14 cellular contexts compared by ENCODE assay signal in genomic region chr4:123750044-123750443, GRCh38.
A peak's percentile ranks its signal among the peaks of the same experiment; 100 is the strongest.
DNase-seq lines count a peak whose midpoint lies in the region; ATAC-seq, FAIRE-seq and TF ChIP-seq lines count a peak whose summit lies in the region.
"Had no signal": no experiment of that assay in that cellular context is flagged by ENCODE, and none has a peak within 500 bp of the region (broad histone marks: within the 10 kb centered on the region; RNA-seq: fewer than 3 reads in every experiment).

No MANE protein-coding gene starts in this region.

- intact Hi-C loops in heart left ventricle (cut with DNase I), result no loop called here

- H2AK5ac ChIP-seq in neuronal stem cell (ENCODE audit: low read depth, low read length), result no peak overlapping the region

- H3K36me3 ChIP-seq in HEK293 (ENCODE audit: control insufficient read depth in 2 of 2, insufficient read depth in 1 of 2, low read length in 2 of 2) (no peaks in the 10 kb centered on the region), NT2/D1 (ENCODE audit: insufficient read depth, insufficient read length, low read length) (no peaks in the 10 kb centered on the region), heart left ventricle (no peaks in the 10 kb centered on the region), neuronal stem cell (replicated peaks in 1 of 2; ENCODE audit: control insufficient read depth in 2 of 2, insufficient read depth in 2 of 2, low read length in 2 of 2) (no peaks in the 10 kb centered on the region)
- H3K36me3 ChIP-seq: BLaER1 had no signal

- CTCF ChIA-PET in HEK293 (lab: Yijun Ruan, JAX), result no interaction called here

- POLR2A ChIA-PET in HEK293 (lab: Yijun Ruan, JAX), result no interaction called here

- no peak overlapping the region for H3K4ac ChIP-seq in neuronal stem cell (ENCODE audit: low read length)

- H3K27ac ChIP-seq in HEK293 (ENCODE audit: extremely low read depth, low read depth, low read length), result no peak overlapping the region
- H3K27ac ChIP-seq in heart left ventricle, result peak overlapping the region; percentile 5 to 86 (median 72)
- H3K27ac ChIP-seq in neuronal stem cell (replicated peaks; ENCODE audit: low read length), result peak overlapping the region; percentile 50
- H3K27ac ChIP-seq: BLaER1 had no signal

- TF ChIP-seq POLR2A in heart left ventricle (IDR thresholded peaks at IDR 0.05), result no peak

- no peak overlapping the region for H4K91ac ChIP-seq in neuronal stem cell (ENCODE audit: low read depth, low read length, poor library complexity)

- H3K27me3 ChIP-seq in NT2/D1 (ENCODE audit: insufficient read depth, insufficient read length) (no peaks in the 10 kb centered on the region), heart left ventricle (no peaks in the 10 kb centered on the region), neuronal stem cell (ENCODE audit: control insufficient read depth in 3 of 3, insufficient read depth in 3 of 3, low read depth in 1 of 3, low read length in 3 of 3) (no peaks in the 10 kb centered on the region)
- H3K27me3 ChIP-seq: BLaER1 had no signal

- H3K4me1 ChIP-seq in HEK293 (ENCODE audit: control insufficient read depth, insufficient read depth, low read length) (no peaks in the 10 kb centered on the region; the same call in 1 of the 2 replicates), NT2/D1 (ENCODE audit: insufficient read depth, insufficient read length) (no peaks in the 10 kb centered on the region), heart left ventricle (peaks cover 0 to 30% (median 15%) of the 10 kb centered on the region in 12 donors), neuronal stem cell (ENCODE audit: control insufficient read depth in 2 of 2, insufficient read depth in 1 of 2, low read depth in 1 of 2, low read length in 2 of 2) (peaks cover under 1 to 8% of the 10 kb centered on the region in 2 donors)
- H3K4me1 ChIP-seq: BLaER1 had no signal

- peak; percentile 57 for DNase-seq in NT2/D1 (ENCODE audit: low read depth, low spot score)
- DNase-seq in heart left ventricle, result no peak
- DNase-seq in neuronal stem cell (ENCODE audit: low spot score), result peak; percentile 46
- no peak for DNase-seq in stimulated activated CD4-positive, alpha-beta T cell treated with anti-CD3 and anti-CD28 coated beads, Interleukin-4, amount 100 ng/mL, for 24 hours
- no peak for DNase-seq in GM19240 (ENCODE audit: insufficient read length, low spot score)
- no peak for DNase-seq in frontal cortex (ENCODE audit: low spot score in 2 of 2)
- DNase-seq: activated CD4-positive, alpha-beta T cell treated with anti-CD3 and anti-CD28 coated beads for 1 hour; cortex of kidney; glutamatergic neuron; SIG-M5; stimulated activated naive CD4-positive, alpha-beta T cell had no signal

- TF ChIP-seq CTCF in HEK293 (tag by site-specific recombination; IDR thresholded peaks at IDR 0.05), result no peak
- no peak for TF ChIP-seq CTCF in heart left ventricle (IDR thresholded peaks at IDR 0.05)

- no peak overlapping the region for H3K4me3 ChIP-seq in HEK293 (ENCODE audit: low read depth, low read length)
- no peak overlapping the region for H3K4me3 ChIP-seq in NT2/D1 (ENCODE audit: insufficient read length, low read depth)
- no peak overlapping the region for H3K4me3 ChIP-seq in heart left ventricle
- no peak overlapping the region for H3K4me3 ChIP-seq in neuronal stem cell (ENCODE audit: low read length in 2 of 2)
- H3K4me3 ChIP-seq: BLaER1 had no signal

- H3K9ac ChIP-seq in NT2/D1 (ENCODE audit: insufficient read length, low read depth) (no peak overlapping the region), neuronal stem cell (ENCODE audit: low read depth, low read length, poor library complexity) (no peak overlapping the region)
- H3K9ac ChIP-seq: BLaER1 had no signal

- H3K9me3 ChIP-seq in HEK293 (ENCODE audit: control insufficient read depth, insufficient read depth, low read depth, low read length) (no peaks in the 10 kb centered on the region), NT2/D1 (ENCODE audit: insufficient read depth, low read length) (no peaks in the 10 kb centered on the region), heart left ventricle (no peaks in the 10 kb centered on the region), neuronal stem cell (replicated peaks in 1 of 2; ENCODE audit: control insufficient read depth in 2 of 2, insufficient read depth in 1 of 2, low read depth in 1 of 2, low read length in 2 of 2) (peaks cover 0 to 3% of the 10 kb centered on the region in 2 donors)
- H3K9me3 ChIP-seq: BLaER1 had no signal

- H3K79me1 ChIP-seq in neuronal stem cell (ENCODE audit: low read depth, low read length), result no peaks in the 10 kb centered on the region

- H2BK12ac ChIP-seq in neuronal stem cell (ENCODE audit: low read length), result no peak overlapping the region

- H2BK120ac ChIP-seq in neuronal stem cell (ENCODE audit: low read depth, low read length), result no peak overlapping the region

- H2BK15ac ChIP-seq in neuronal stem cell (ENCODE audit: low read length), result no peak overlapping the region

- H3K23ac ChIP-seq in neuronal stem cell (ENCODE audit: low read depth, low read length, poor library complexity), result no peak overlapping the region

- H2AFZ ChIP-seq in neuronal stem cell (ENCODE audit: low read length), result peak overlapping the region; percentile 66

- H4K8ac ChIP-seq in neuronal stem cell (ENCODE audit: low read depth, low read length), result no peak overlapping the region

- no peak for FAIRE-seq in frontal cortex (lab: Jason Lieb, UNC)

- WGBS in heart left ventricle, 4 donors, result 41 to 75% (median 59%) methylated on average over 3 of the region's 3 CpGs
- WGBS in neuronal stem cell (ENCODE audit: extremely low coverage in 2 of 2, insufficient read length in 2 of 2, insufficient replicate concordance in 1 of 2), 2 donors, result no CpG with 5 or more reads among the region's 3 CpGs

- H3K14ac ChIP-seq in neuronal stem cell (ENCODE audit: low read length), result no peak overlapping the region

- peak in 3 of 4 donors; percentile 20 to 55 (median 30) for ATAC-seq in heart left ventricle
- no peak for ATAC-seq in GM21825 (IDR thresholded peaks at IDR 0.05; ENCODE audit: unreplicated experiment)

- H3K4me2 ChIP-seq in neuronal stem cell (ENCODE audit: insufficient read depth, low read length, poor library complexity, severe bottlenecking), result no peak overlapping the region
- H3K4me2 ChIP-seq: BLaER1 had no signal

- H3K18ac ChIP-seq in neuronal stem cell (ENCODE audit: low read length), result no peak overlapping the region

- H2BK5ac ChIP-seq in neuronal stem cell (ENCODE audit: low read length), result no peak overlapping the region

TF ChIP-seq in HEK293, 187 proteins besides CTCF, POLR2A, EP300 and RAD21 (continues in another document):
- TF ChIP-seq ZNF335 (tag by site-specific recombination; conservative IDR thresholded peaks at IDR 0.05), result peak; percentile 31; the same call in 1 of the 2 replicates
- no peak for TF ChIP-seq ZNF280C (tag by site-specific recombination; IDR thresholded peaks at IDR 0.05)
- peak; percentile 44; the same call in 1 of the 2 replicates for TF ChIP-seq MZF1 (tag by site-specific recombination; IDR thresholded peaks at IDR 0.05; ENCODE audit: borderline replicate concordance)
- no peak for TF ChIP-seq ZSCAN18 (tag by site-specific recombination; IDR thresholded peaks at IDR 0.05)
- TF ChIP-seq ZIC2 (tag by site-specific recombination; IDR thresholded peaks at IDR 0.05), result peak; percentile 52; the same call in 1 of the 2 replicates
- TF ChIP-seq ZNF202 (tag by site-specific recombination; IDR thresholded peaks at IDR 0.05; ENCODE audit: borderline replicate concordance), result no peak
- no peak for TF ChIP-seq PRDM4 (tag by site-specific recombination; IDR thresholded peaks at IDR 0.05)
- TF ChIP-seq ZBTB20 (tag by site-specific recombination; IDR thresholded peaks at IDR 0.05), result no peak

Comparison
In these comparisons a context has a peak if more than half of its experiments do, and no peak if none do; other contexts are left out.
1. DNase-seq: peak in NT2/D1 (single experiment) and neuronal stem cell (single experiment); none in heart left ventricle (0 of 5), stimulated activated CD4-positive, alpha-beta T cell treated with anti-CD3 and anti-CD28 coated beads, Interleukin-4, amount 100 ng/mL, for 24 hours (single experiment), GM19240 (single experiment) and frontal cortex (0 of 2).